Comparison of ENCODE assay signal across 22 cellular contexts in genomic region chr4:74667438-74667837, GRCh38.
"Had no signal": no experiment of that assay in that cellular context is flagged by ENCODE, and none has a peak within 500 bp of the region (broad histone marks: within the 10 kb centered on the region; RNA-seq: fewer than 3 reads in every experiment).

No MANE protein-coding gene starts in this region.

- H3K4me1 ChIP-seq: gastrocnemius medialis, uterus had no signal

- H3K27ac ChIP-seq: dorsolateral prefrontal cortex, esophagus muscularis mucosa, gastrocnemius medialis, heart right ventricle, neutrophil, stomach, thoracic aorta, upper lobe of left lung, uterus had no signal

- H3K4me3 ChIP-seq: dorsolateral prefrontal cortex, esophagus muscularis mucosa, gastrocnemius medialis, heart right ventricle, mucosa of descending colon, stomach, thoracic aorta, upper lobe of left lung, uterus had no signal

- H3K36me3 ChIP-seq: esophagus muscularis mucosa, gastrocnemius medialis, heart right ventricle, neutrophil, stomach, thoracic aorta, upper lobe of left lung, uterus had no signal

- H3K27me3 ChIP-seq: esophagus muscularis mucosa, gastrocnemius medialis, neutrophil, stomach, upper lobe of left lung, uterus had no signal

- H3K4me1 Mint-ChIP-seq: naive thymus-derived CD8-positive, alpha-beta T cell had no signal

- FAIRE-seq: endometrium had no signal

- DNase-seq: cortex of kidney; dorsolateral prefrontal cortex; effector CD8-positive, alpha-beta T cell; gastrocnemius medialis; heart right ventricle; islet precursor cell; mammary epithelial cell; mucosa of descending colon; naive thymus-derived CD8-positive, alpha-beta T cell; posterior cingulate gyrus; stimulated activated CD4-positive, alpha-beta T cell treated with anti-CD3 and anti-CD28 coated beads, Interleukin-2, amount 100 ng/mL, for 24 hours; stimulated activated naive CD4-positive, alpha-beta T cell; stomach; substantia nigra; upper lobe of left lung; uterus had no signal

- H3K27ac Mint-ChIP-seq: naive thymus-derived CD8-positive, alpha-beta T cell had no signal

- H3K36me3 Mint-ChIP-seq: naive thymus-derived CD8-positive, alpha-beta T cell had no signal

- ATAC-seq: gastrocnemius medialis; heart right ventricle; left lobe of liver; naive thymus-derived CD8-positive, alpha-beta T cell; sciatic nerve had no signal

- H3K4me3 Mint-ChIP-seq: naive thymus-derived CD8-positive, alpha-beta T cell had no signal

- H3K9me3 Mint-ChIP-seq: naive thymus-derived CD8-positive, alpha-beta T cell had no signal

- H3K9me3 ChIP-seq: esophagus muscularis mucosa, gastrocnemius medialis, heart right ventricle, mucosa of descending colon, neutrophil, stomach, thoracic aorta, upper lobe of left lung, uterus had no signal
